In genomic region chr22:33841281-33842005, GRCh38 we compare ENCODE assay signal across 15 cellular contexts.
DNase-seq lines count a peak whose midpoint lies in the region; ATAC-seq and TF ChIP-seq lines count a peak whose summit lies in the region.
"Had no signal": no experiment of that assay in that cellular context is flagged by ENCODE, and none has a peak within 500 bp of the region (broad histone marks: within the 10 kb centered on the region; RNA-seq: fewer than 3 reads in every experiment).

No MANE protein-coding gene starts in this region.

- H3K27me3 Mint-ChIP-seq in GM23338 (ENCODE audit: insufficient read depth, low read depth, poor library complexity) (peaks cover 4% of the 10 kb centered on the region), immature natural killer cell (ENCODE audit: low read depth in 3 of 3) (no peaks in the 10 kb centered on the region)
- no peaks in the 10 kb centered on the region for H3K27me3 Mint-ChIP-seq in activated T-cell treated with anti-CD3 and anti-CD28 coated beads, Interleukin-2, amount 50 U/mL, for 72 hours (ENCODE audit: low read depth)
- H3K27me3 Mint-ChIP-seq: stimulated activated naive CD8-positive, alpha-beta T cell treated with anti-CD3 and anti-CD28 coated beads, Interleukin-15, Interleukin-2, amounts not matched to agents 100 ng/mL and 50 ng/mL, for 24 hours had no signal

- H4K20me1 ChIP-seq in GM23338 (replicated peaks; ENCODE audit: insufficient read depth), result peaks cover 11% of the 10 kb centered on the region; the same call in 1 of the 2 replicates
- peaks cover 38% of the 10 kb centered on the region for H4K20me1 ChIP-seq in OCI-LY3 (ENCODE audit: insufficient read depth, low read length)

- H3K79me2 ChIP-seq in GM23338 (replicated peaks; ENCODE audit: insufficient read depth) (peaks cover 98% of the 10 kb centered on the region), OCI-LY3 (ENCODE audit: low read length) (peaks cover 64% of the 10 kb centered on the region)

- H3K4me1 ChIP-seq in GM23338 (ENCODE audit: insufficient read depth) (peaks cover 88% of the 10 kb centered on the region), OCI-LY3 (ENCODE audit: low read length) (peaks cover 24% of the 10 kb centered on the region)
- H3K4me1 ChIP-seq: colonic mucosa had no signal

- H3K27ac ChIP-seq in GM23338 (ENCODE audit: low read depth) (peak overlapping the region; percentile 74), OCI-LY3 (ENCODE audit: low read length) (peak overlapping the region; percentile 71)
- H3K27ac ChIP-seq: colonic mucosa had no signal

- H3K27me3 ChIP-seq in GM23338 (ENCODE audit: insufficient read depth), result no peaks in the 10 kb centered on the region
- no peaks in the 10 kb centered on the region for H3K27me3 ChIP-seq in OCI-LY3 (ENCODE audit: low read depth, low read length)
- H3K27me3 ChIP-seq: colonic mucosa had no signal

- H3K4me2 ChIP-seq in GM23338 (no peak overlapping the region), OCI-LY3 (ENCODE audit: low read length) (peak overlapping the region; percentile 65)

- no peak overlapping the region for H3K4me3 ChIP-seq in GM23338
- H3K4me3 ChIP-seq in OCI-LY3 (ENCODE audit: low read length), result peak overlapping the region; percentile 65
- H3K4me3 ChIP-seq: colonic mucosa had no signal

- H3K9me3 Mint-ChIP-seq in GM23338, result no peaks in the 10 kb centered on the region
- peaks cover 2 to 3% of the 10 kb centered on the region in 2 donors for H3K9me3 Mint-ChIP-seq in activated T-cell treated with anti-CD3 and anti-CD28 coated beads, Interleukin-2, amount 50 U/mL, for 72 hours
- H3K9me3 Mint-ChIP-seq in immature natural killer cell, result peaks cover 0 to 7% (median 0%) of the 10 kb centered on the region in 6 donors

- no peak; the same call in none of the 3 replicates for ATAC-seq in GM23338
- ATAC-seq in left lobe of liver, result peak; percentile 83
- ATAC-seq in activated T-cell treated with anti-CD3 and anti-CD28 coated beads, Interleukin-2, amount 50 U/mL, for 72 hours (replicated peaks in 1 of 2), result no peak
- ATAC-seq: activated CD4-positive, CD25-positive, alpha-beta regulatory T cell treated with anti-CD3 and anti-CD28 coated beads, Interleukin-2, amount 50 U/mL, for 24 hours had no signal

- TF ChIP-seq CTCF in GM23338 (conservative IDR thresholded peaks at IDR 0.05; ENCODE audit: low read depth in 2 of 2) (no peak), OCI-LY3 (IDR thresholded peaks at IDR 0.05; ENCODE audit: low read depth, low read length) (no peak)

- H3K9ac ChIP-seq in OCI-LY3 (ENCODE audit: low read length), result peak overlapping the region; percentile 30; the same call in 1 of the 2 replicates

- H3K27ac Mint-ChIP-seq in GM23338 (peak overlapping the region; percentile 85), immature natural killer cell (no peak overlapping the region)
- H3K27ac Mint-ChIP-seq in activated T-cell treated with anti-CD3 and anti-CD28 coated beads, Interleukin-2, amount 50 U/mL, for 72 hours, result no peak overlapping the region
- H3K27ac Mint-ChIP-seq: stimulated activated naive CD8-positive, alpha-beta T cell treated with anti-CD3 and anti-CD28 coated beads, Interleukin-15, Interleukin-2, amounts not matched to agents 100 ng/mL and 50 ng/mL, for 24 hours had no signal

- H3K9me3 ChIP-seq in OCI-LY3 (ENCODE audit: insufficient read depth, low read length), result no peaks in the 10 kb centered on the region
- H3K9me3 ChIP-seq: colonic mucosa had no signal

- peaks cover 87% of the 10 kb centered on the region for H3K4me1 Mint-ChIP-seq in GM23338
- H3K4me1 Mint-ChIP-seq in activated T-cell treated with anti-CD3 and anti-CD28 coated beads, Interleukin-2, amount 50 U/mL, for 72 hours (ENCODE audit: low read depth), result no peaks in the 10 kb centered on the region
- H3K4me1 Mint-ChIP-seq in immature natural killer cell, result no peaks in the 10 kb centered on the region

- peaks cover 9% of the 10 kb centered on the region for H3K36me3 Mint-ChIP-seq in GM23338 (ENCODE audit: low read depth)
- no peaks in the 10 kb centered on the region for H3K36me3 Mint-ChIP-seq in activated T-cell treated with anti-CD3 and anti-CD28 coated beads, Interleukin-2, amount 50 U/mL, for 72 hours (ENCODE audit: insufficient read depth in 2 of 2)
- H3K36me3 Mint-ChIP-seq in immature natural killer cell, result no peaks in the 10 kb centered on the region

- H3F3A ChIP-seq in GM23338 (replicated peaks; ENCODE audit: low read depth), result no peaks in the 10 kb centered on the region

- H3K9me2 ChIP-seq in GM23338 (ENCODE audit: insufficient read depth), result no peaks in the 10 kb centered on the region

- no peaks in the 10 kb centered on the region for H3K36me3 ChIP-seq in GM23338 (ENCODE audit: insufficient read depth)
- no peaks in the 10 kb centered on the region for H3K36me3 ChIP-seq in OCI-LY3 (replicated peaks; ENCODE audit: low read depth, low read length)
- H3K36me3 ChIP-seq: colonic mucosa had no signal

- H3K4me3 Mint-ChIP-seq in GM23338 (no peak overlapping the region; the same call in 2 of the 3 replicates), immature natural killer cell (no peak overlapping the region)
- H3K4me3 Mint-ChIP-seq in activated T-cell treated with anti-CD3 and anti-CD28 coated beads, Interleukin-2, amount 50 U/mL, for 72 hours, result no peak overlapping the region
- H3K4me3 Mint-ChIP-seq: stimulated activated naive CD8-positive, alpha-beta T cell treated with anti-CD3 and anti-CD28 coated beads, Interleukin-15, Interleukin-2, amounts not matched to agents 100 ng/mL and 50 ng/mL, for 24 hours had no signal

- H2AFZ ChIP-seq in GM23338 (no peak overlapping the region), OCI-LY3 (ENCODE audit: low read depth, low read length) (no peak overlapping the region)

- peak; percentile 17 for DNase-seq in GM04504 (ENCODE audit: low read depth)
- no peak for DNase-seq in GM23338 (ENCODE audit: low spot score)
- DNase-seq in left lobe of liver (ENCODE audit: low spot score), result no peak
- DNase-seq in EL, result no peak
- DNase-seq in SKM-1 (lab: John Stamatoyannopoulos, UW; ENCODE audit: unreplicated experiment), result no peak
- no peak for DNase-seq in activated T-cell treated with anti-CD3 and anti-CD28 coated beads, Interleukin-2, amount 50 U/mL, for 72 hours
- DNase-seq in immature natural killer cell, result no peak
- DNase-seq: activated gamma-delta T cell, colonic mucosa, NCI-H2081 treated with DMSO at 0.1 percent for 48 hours, occipital lobe, SIG-M5 had no signal

TF ChIP-seq in GM23338, 12 proteins besides CTCF, POLR2A, EP300 and RAD21 (continues in another document):
- TF ChIP-seq NANOG (IDR thresholded peaks at IDR 0.05; ENCODE audit: borderline replicate concordance) (no peak), POLR2AphosphoS5 (IDR thresholded peaks at IDR 0.05; ENCODE audit: low read depth) (no peak), CREB1 (CRISPR knock-in tag; IDR thresholded peaks at IDR 0.05; ENCODE audit: low read depth) (no peak), ETS1 (IDR thresholded peaks at IDR 0.05) (no peak)
